In genomic region chr1:166083887-166084286, GRCh38 we compare ENCODE assay signal across 14 cellular contexts.
A peak's percentile ranks its signal among the peaks of the same experiment; 100 is the strongest.
DNase-seq lines count a peak whose midpoint lies in the region; ATAC-seq lines count a peak whose summit lies in the region.
"Had no signal": no experiment of that assay in that cellular context is flagged by ENCODE, and none has a peak within 500 bp of the region (broad histone marks: within the 10 kb centered on the region; RNA-seq: fewer than 3 reads in every experiment).

No MANE protein-coding gene starts in this region.

- ATAC-seq in GM21619 (IDR thresholded peaks at IDR 0.05; ENCODE audit: unreplicated experiment) (peak; percentile 84), HG03280 (IDR thresholded peaks at IDR 0.05; ENCODE audit: unreplicated experiment) (peak; percentile 88)
- peak; percentile 59 for ATAC-seq in stimulated activated effector memory CD8-positive, alpha-beta T cell treated with anti-CD3 and anti-CD28 coated beads, Interleukin-12 subunit alpha, Interleukin-12 subunit beta, amount 100 ng/mL, for 72 hours

- no peak overlapping the region for H3K27ac Mint-ChIP-seq in activated naive CD4-positive, alpha-beta T cell treated with anti-CD3 and anti-CD28 coated beads for 36 hours
- no peak overlapping the region for H3K27ac Mint-ChIP-seq in stimulated activated effector memory CD8-positive, alpha-beta T cell treated with anti-CD3 and anti-CD28 coated beads, Interleukin-12 subunit alpha, Interleukin-12 subunit beta, amount 100 ng/mL, for 72 hours

- peak; percentile 19 for DNase-seq in activated naive CD4-positive, alpha-beta T cell treated with anti-CD3 and anti-CD28 coated beads for 36 hours
- DNase-seq in activated naive CD4-positive, alpha-beta T cell treated with anti-CD3 and anti-CD28 coated beads, Interleukin-2, amount 50 U/mL, for 16 hours, result no peak
- no peak for DNase-seq in stimulated activated effector memory CD8-positive, alpha-beta T cell treated with anti-CD3 and anti-CD28 coated beads, Interleukin-12 subunit alpha, Interleukin-12 subunit beta, amount 100 ng/mL, for 72 hours (ENCODE audit: low spot score in 2 of 2)
- no peak for DNase-seq in DMS 273 treated with DMSO at 0.1 percent for 48 hours (lab: John Stamatoyannopoulos, UW)
- DNase-seq in NK-92 treated with Interleukin-12 subunit alpha and Interleukin-12 subunit beta, amount 100 ng/mL, for 24 hours (lab: John Stamatoyannopoulos, UW), result no peak
- DNase-seq in SW 1271 (lab: John Stamatoyannopoulos, UW), result no peak
- DNase-seq: erythroblast; HCEC 1CT; NCI-H526 treated with DMSO at 0.1 percent for 48 hours; SK-N-SH; stimulated activated CD4-positive, alpha-beta T cell treated with anti-CD3 and anti-CD28 coated beads, Interleukin-15, amount 100 ng/mL, for 24 hours; stomach had no signal

- no peaks in the 10 kb centered on the region for H3K9me3 Mint-ChIP-seq in activated naive CD4-positive, alpha-beta T cell treated with anti-CD3 and anti-CD28 coated beads for 36 hours
- H3K9me3 Mint-ChIP-seq in stimulated activated effector memory CD8-positive, alpha-beta T cell treated with anti-CD3 and anti-CD28 coated beads, Interleukin-12 subunit alpha, Interleukin-12 subunit beta, amount 100 ng/mL, for 72 hours, result no peaks in the 10 kb centered on the region

- CTCF ChIA-PET in activated naive CD4-positive, alpha-beta T cell treated with anti-CD3 and anti-CD28 coated beads for 36 hours (lab: Charles Lee), result interaction anchor here (0.7 kb wide), 1 partner anchor 266 kb away, joined by 4 read pairs; no protein-coding TSS in a partner anchor

- intact Hi-C loops in activated naive CD4-positive, alpha-beta T cell treated with anti-CD3 and anti-CD28 coated beads for 36 hours (cut with micrococcal nuclease), result loop anchor here (5.0 kb wide), 1 partner anchor 88 kb away; no protein-coding TSS in a partner anchor

- no peaks in the 10 kb centered on the region for H3K36me3 Mint-ChIP-seq in activated naive CD4-positive, alpha-beta T cell treated with anti-CD3 and anti-CD28 coated beads for 36 hours (ENCODE audit: low read depth)
- H3K36me3 Mint-ChIP-seq in stimulated activated effector memory CD8-positive, alpha-beta T cell treated with anti-CD3 and anti-CD28 coated beads, Interleukin-12 subunit alpha, Interleukin-12 subunit beta, amount 100 ng/mL, for 72 hours, result no peaks in the 10 kb centered on the region

- H3K4me1 Mint-ChIP-seq in activated naive CD4-positive, alpha-beta T cell treated with anti-CD3 and anti-CD28 coated beads for 36 hours (ENCODE audit: low read depth), result peaks cover 10% of the 10 kb centered on the region
- no peaks in the 10 kb centered on the region for H3K4me1 Mint-ChIP-seq in stimulated activated effector memory CD8-positive, alpha-beta T cell treated with anti-CD3 and anti-CD28 coated beads, Interleukin-12 subunit alpha, Interleukin-12 subunit beta, amount 100 ng/mL, for 72 hours

- no peaks in the 10 kb centered on the region for H3K27me3 Mint-ChIP-seq in activated naive CD4-positive, alpha-beta T cell treated with anti-CD3 and anti-CD28 coated beads for 36 hours (ENCODE audit: low read depth)

- H3K4me3 Mint-ChIP-seq in activated naive CD4-positive, alpha-beta T cell treated with anti-CD3 and anti-CD28 coated beads for 36 hours, result no peak overlapping the region
- no peak overlapping the region for H3K4me3 Mint-ChIP-seq in stimulated activated effector memory CD8-positive, alpha-beta T cell treated with anti-CD3 and anti-CD28 coated beads, Interleukin-12 subunit alpha, Interleukin-12 subunit beta, amount 100 ng/mL, for 72 hours
